ENCODE assay signal across 24 cellular contexts in genomic region chr9:96138616-96139015, GRCh38.
DNase-seq lines count a peak whose midpoint lies in the region; ATAC-seq and TF ChIP-seq lines count a peak whose summit lies in the region.
"Had no signal": no experiment of that assay in that cellular context is flagged by ENCODE, and none has a peak within 500 bp of the region (broad histone marks: within the 10 kb centered on the region; RNA-seq: fewer than 3 reads in every experiment).

No MANE protein-coding gene starts in this region.

- ATAC-seq in gastroesophageal sphincter, result no peak
- ATAC-seq in stimulated activated memory B cell treated with anti-CD40 and anti-IgM and Interleukin-4, amounts not matched to agents 10 μg/mL and 1 μg/mL and 100 μg/mL, for 72 hours, result no peak
- ATAC-seq in HG03108 (IDR thresholded peaks at IDR 0.05; ENCODE audit: unreplicated experiment), result no peak
- ATAC-seq: activated naive CD8-positive, alpha-beta T cell treated with anti-CD3 and anti-CD28 coated beads, Interleukin-2, amount 50 U/mL, for 24 hours; activated T-helper 17 cell treated with anti-CD3 and anti-CD28 coated beads, Interleukin-2, amount 50 U/mL, for 72 hours; Panc1 had no signal

- no peaks in the 10 kb centered on the region for H3K36me3 ChIP-seq in BLaER1 treated with 17β-estradiol and CSF1 and Interleukin-3, amounts not matched to agents 10 nM and 100 nM
- H3K36me3 ChIP-seq in SJCRH30, result no peaks in the 10 kb centered on the region
- H3K36me3 ChIP-seq in gastroesophageal sphincter, result no peaks in the 10 kb centered on the region
- H3K36me3 ChIP-seq: heart right ventricle, neutrophil had no signal

- peak overlapping the region; percentile 74 to 97 (median 92); a peak in 21 of 22 replicates for H3K27ac ChIP-seq in BLaER1 treated with 17β-estradiol and CSF1 and Interleukin-3, amounts not matched to agents 10 nM and 100 nM
- peak overlapping the region; percentile 86 for H3K27ac ChIP-seq in SJCRH30
- peak overlapping the region; percentile 83 to 90 (median 84) for H3K27ac ChIP-seq in gastroesophageal sphincter
- H3K27ac ChIP-seq: neutrophil had no signal

- H3K36me3 Mint-ChIP-seq in stimulated activated memory B cell treated with anti-CD40 and anti-IgM and Interleukin-4, amounts not matched to agents 10 μg/mL and 1 μg/mL and 100 μg/mL, for 72 hours, result no peaks in the 10 kb centered on the region
- H3K36me3 Mint-ChIP-seq: brain had no signal

- H3K9me3 ChIP-seq in BLaER1 treated with 17β-estradiol and CSF1 and Interleukin-3, amounts not matched to agents 10 nM and 100 nM (replicated peaks in 1 of 11), result peaks cover 0 to 14% (median 6%) of the 10 kb centered on the region in 11 experiments; a peak in 18 of 22 replicates
- H3K9me3 ChIP-seq in SJCRH30 (replicated peaks), result no peaks in the 10 kb centered on the region
- no peaks in the 10 kb centered on the region for H3K9me3 ChIP-seq in gastroesophageal sphincter
- H3K9me3 ChIP-seq: neutrophil had no signal

- peaks cover 83 to 94% (median 90%) of the 10 kb centered on the region in 10 experiments for H3K4me1 ChIP-seq in BLaER1 treated with 17β-estradiol and CSF1 and Interleukin-3, amounts not matched to agents 10 nM and 100 nM
- peaks cover 48% of the 10 kb centered on the region for H3K4me1 ChIP-seq in SJCRH30
- H3K4me1 ChIP-seq in gastroesophageal sphincter, result peaks cover 19 to 77% (median 34%) of the 10 kb centered on the region in 3 donors

- peak overlapping the region; percentile 85 for H3K27ac Mint-ChIP-seq in stimulated activated memory B cell treated with anti-CD40 and anti-IgM and Interleukin-4, amounts not matched to agents 10 μg/mL and 1 μg/mL and 100 μg/mL, for 72 hours
- H3K27ac Mint-ChIP-seq: activated naive CD8-positive, alpha-beta T cell treated with anti-CD3 and anti-CD28 coated beads, Interleukin-2, amount 50 U/mL, for 24 hours; activated T-helper 17 cell treated with anti-CD3 and anti-CD28 coated beads, Interleukin-2, amount 50 U/mL, for 72 hours; stimulated activated naive CD8-positive, alpha-beta T cell treated with anti-CD3 and anti-CD28 coated beads, Interleukin-15, Interleukin-2, amounts not matched to agents 100 ng/mL and 50 ng/mL, for 24 hours had no signal

- TF ChIP-seq POLR2A in gastroesophageal sphincter (IDR thresholded peaks at IDR 0.05), result no peak

- no peaks in the 10 kb centered on the region for H3K27me3 ChIP-seq in BLaER1 treated with 17β-estradiol and CSF1 and Interleukin-3, amounts not matched to agents 10 nM and 100 nM
- H3K27me3 ChIP-seq in SJCRH30, result no peaks in the 10 kb centered on the region
- no peaks in the 10 kb centered on the region for H3K27me3 ChIP-seq in gastroesophageal sphincter
- H3K27me3 ChIP-seq: neutrophil had no signal

- peaks cover 17% of the 10 kb centered on the region for H3K4me1 Mint-ChIP-seq in stimulated activated memory B cell treated with anti-CD40 and anti-IgM and Interleukin-4, amounts not matched to agents 10 μg/mL and 1 μg/mL and 100 μg/mL, for 72 hours
- H3K4me1 Mint-ChIP-seq: activated T-helper 17 cell treated with anti-CD3 and anti-CD28 coated beads, Interleukin-2, amount 50 U/mL, for 72 hours had no signal

- no peak overlapping the region for H3K4me3 Mint-ChIP-seq in stimulated activated memory B cell treated with anti-CD40 and anti-IgM and Interleukin-4, amounts not matched to agents 10 μg/mL and 1 μg/mL and 100 μg/mL, for 72 hours
- H3K4me3 Mint-ChIP-seq: activated naive CD8-positive, alpha-beta T cell treated with anti-CD3 and anti-CD28 coated beads, Interleukin-2, amount 50 U/mL, for 24 hours; activated T-helper 17 cell treated with anti-CD3 and anti-CD28 coated beads, Interleukin-2, amount 50 U/mL, for 72 hours; dendritic cell treated with granulocyte-macrophage colony-stimulating factor and Interleukin-4, amounts not matched to agents 40 ng/mL and 50 ng/mL, for 4 days; stimulated activated naive CD8-positive, alpha-beta T cell treated with anti-CD3 and anti-CD28 coated beads, Interleukin-15, Interleukin-2, amounts not matched to agents 100 ng/mL and 50 ng/mL, for 24 hours had no signal

- peaks cover 4% of the 10 kb centered on the region for H3K9me3 Mint-ChIP-seq in stimulated activated memory B cell treated with anti-CD40 and anti-IgM and Interleukin-4, amounts not matched to agents 10 μg/mL and 1 μg/mL and 100 μg/mL, for 72 hours
- H3K9me3 Mint-ChIP-seq: activated naive CD8-positive, alpha-beta T cell treated with anti-CD3 and anti-CD28 coated beads, Interleukin-2, amount 50 U/mL, for 24 hours; activated T-helper 17 cell treated with anti-CD3 and anti-CD28 coated beads, Interleukin-2, amount 50 U/mL, for 72 hours; stimulated activated naive CD8-positive, alpha-beta T cell treated with anti-CD3 and anti-CD28 coated beads, Interleukin-15, Interleukin-2, amounts not matched to agents 100 ng/mL and 50 ng/mL, for 24 hours had no signal

- TF ChIP-seq CTCF in gastroesophageal sphincter (IDR thresholded peaks at IDR 0.05), result no peak

- DNase-seq in SJCRH30 (no peak), SK-N-DZ (ENCODE audit: low spot score) (no peak), COLO829 (ENCODE audit: low spot score) (no peak), DMS79 treated with DMSO at 0.1 percent for 48 hours (lab: John Stamatoyannopoulos, UW) (no peak)
- DNase-seq: ACHN; activated CD4-positive, alpha-beta T cell treated with anti-CD3 and anti-CD28 coated beads, Interleukin-2, amount 50 U/mL, for 1 hour; activated naive CD8-positive, alpha-beta T cell treated with anti-CD3 and anti-CD28 coated beads, Interleukin-2, amount 50 U/mL, for 24 hours; H7; heart right ventricle; NCI-H2081; NCI-H510A; NK-92 treated with Interleukin-12 subunit alpha and Interleukin-12 subunit beta, amount 100 ng/mL, for 24 hours; stimulated activated CD4-positive, alpha-beta T cell treated with anti-CD3 and anti-CD28 coated beads, Interleukin-4, amount 100 ng/mL, for 1 hour; T-helper 9 cell had no signal

- H3K4me2 ChIP-seq in BLaER1 treated with 17β-estradiol and CSF1 and Interleukin-3, amounts not matched to agents 10 nM and 100 nM, result peak overlapping the region; percentile 68 to 88 (median 84); a peak in 21 of 22 replicates

- H4K20me1 ChIP-seq in BLaER1 treated with 17β-estradiol and CSF1 and Interleukin-3, amounts not matched to agents 10 nM and 100 nM, result no peaks in the 10 kb centered on the region

- 80% methylated on average over 2 of the region's 3 CpGs for WGBS in gastroesophageal sphincter (ENCODE audit: low coverage in 1 of 2), 2 donors

- no peak for TF ChIP-seq EP300 in gastroesophageal sphincter (IDR thresholded peaks at IDR 0.05)

- peak overlapping the region in 10 of 11 experiments; percentile 21 to 81 (median 77); a peak in 18 of 22 replicates for H3K9ac ChIP-seq in BLaER1 treated with 17β-estradiol and CSF1 and Interleukin-3, amounts not matched to agents 10 nM and 100 nM

- no peak overlapping the region for H3K4me3 ChIP-seq in BLaER1 treated with 17β-estradiol and CSF1 and Interleukin-3, amounts not matched to agents 10 nM and 100 nM
- no peak overlapping the region for H3K4me3 ChIP-seq in SJCRH30
- no peak overlapping the region for H3K4me3 ChIP-seq in gastroesophageal sphincter
- H3K4me3 ChIP-seq: heart right ventricle had no signal

- no peaks in the 10 kb centered on the region for H3K27me3 Mint-ChIP-seq in stimulated activated memory B cell treated with anti-CD40 and anti-IgM and Interleukin-4, amounts not matched to agents 10 μg/mL and 1 μg/mL and 100 μg/mL, for 72 hours
- H3K27me3 Mint-ChIP-seq: activated naive CD8-positive, alpha-beta T cell treated with anti-CD3 and anti-CD28 coated beads, Interleukin-2, amount 50 U/mL, for 24 hours; dendritic cell treated with granulocyte-macrophage colony-stimulating factor and Interleukin-4, amounts not matched to agents 40 ng/mL and 50 ng/mL, for 4 days had no signal
